16 cellular contexts compared by ENCODE assay signal in the genomic region with DNA sequence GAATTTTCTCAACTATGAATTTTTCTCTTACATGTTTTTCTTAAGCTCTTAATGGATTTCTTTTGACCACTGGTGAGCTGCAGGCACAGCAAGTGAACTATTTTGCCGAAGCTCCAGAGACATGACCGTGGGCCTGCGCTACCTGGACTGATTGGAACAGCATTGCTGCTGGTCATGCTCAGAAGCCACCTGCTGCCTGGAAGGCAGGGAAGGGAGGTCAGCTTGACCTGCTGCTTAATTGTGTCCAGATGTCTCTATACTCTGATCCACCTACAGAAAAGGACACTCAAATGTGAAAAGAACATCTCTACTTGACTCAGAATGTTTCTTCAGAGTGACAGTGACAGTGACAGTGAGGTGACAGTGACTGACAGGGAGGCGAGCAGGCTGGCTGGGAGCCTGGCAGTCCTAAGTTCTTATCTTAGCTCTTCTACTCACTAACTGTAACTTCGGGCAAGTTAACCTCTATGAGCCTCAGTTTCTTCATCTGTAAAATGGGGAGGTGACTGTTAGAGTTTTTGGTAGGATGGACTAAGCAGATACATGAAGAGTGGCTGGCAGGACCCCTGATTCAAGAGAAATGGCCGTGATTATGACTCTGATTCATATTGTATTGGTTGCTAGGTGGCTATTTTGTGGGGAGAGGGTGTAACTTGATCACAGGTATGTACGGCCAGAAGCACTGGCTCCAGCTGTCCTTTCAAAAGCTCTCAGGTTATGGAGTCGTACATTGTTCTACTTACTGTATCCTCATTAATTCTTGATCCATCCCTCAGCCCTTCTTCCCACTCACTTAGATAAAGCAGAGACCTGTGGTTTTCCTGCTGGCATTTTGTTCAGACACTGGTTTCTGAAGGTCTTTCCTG. TPM values are rescaled to one million over a fixed set of nuclear protein-coding genes. Genes with fewer than 3 reads are reported as not detected.
DNase-seq lines count a peak whose midpoint lies in the region; ATAC-seq and TF ChIP-seq lines count a peak whose summit lies in the region.
"Had no signal": no experiment of that assay in that cellular context is flagged by ENCODE, and none has a peak within 500 bp of the region (broad histone marks: within the 10 kb centered on the region; RNA-seq: fewer than 3 reads in every experiment).

No MANE protein-coding gene starts in this region.

- ATAC-seq in CD4-positive, alpha-beta T cell (ENCODE audit: poor library complexity): no peak
- ATAC-seq: natural killer cell treated with Interleukin-12 subunit alpha and Interleukin-12 subunit beta and Interleukin-15 and Interleukin-18, amount 100 ng/mL, for 72 hours; WTC11 had no signal

- intact Hi-C loops in thyroid gland (cut with DNase I): no loop called here
- intact Hi-C loops in CD4-positive, alpha-beta T cell (cut with DNase I, micrococcal nuclease): no loop called here

- no peaks in the 10 kb centered on the region for H3K27me3 Mint-ChIP-seq in mesothelial cell of epicardium (ENCODE audit: low read depth)
- peaks cover 16% of the 10 kb centered on the region for H3K27me3 Mint-ChIP-seq in CD4-positive, alpha-beta T cell

- POLR2A ChIA-PET in CD4-positive, alpha-beta T cell (lab: Charles Lee): no interaction called here

- 74 to 81% methylated on average over 8 of the region's 8 CpGs for WGBS in thyroid gland, 2 donors

- DNase-seq in NCI-H510A treated with DMSO at 0.1 percent for 48 hours (lab: John Stamatoyannopoulos, UW) (peak; percentile 72), NCI-H510A (lab: John Stamatoyannopoulos, UW) (no peak), SJCRH30 (peak in 1 of 2 experiments; percentile 38), mesothelial cell of epicardium (ENCODE audit: low spot score in 2 of 2, unreplicated experiment in 2 of 2) (no peak), thyroid gland (no peak), NCI-H2029 (lab: John Stamatoyannopoulos, UW) (no peak), medulla oblongata (ENCODE audit: extremely low spot score) (no peak)
- DNase-seq in CD4-positive, alpha-beta T cell: no peak
- DNase-seq: 8988T, H9, head of caudate nucleus, mammary epithelial cell, NCI-H1105 treated with DMSO at 0.1 percent for 48 hours had no signal

- CTCF ChIA-PET in CD4-positive, alpha-beta T cell (lab: Charles Lee): no interaction called here

- no peak for TF ChIP-seq POLR2A in thyroid gland (IDR thresholded peaks at IDR 0.05)

- TF ChIP-seq CTCF in mesothelial cell of epicardium (IDR thresholded peaks at IDR 0.05; ENCODE audit: unreplicated experiment) (no peak), thyroid gland (IDR thresholded peaks at IDR 0.05) (no peak)
- TF ChIP-seq CTCF in CD4-positive, alpha-beta T cell (IDR thresholded peaks at IDR 0.05): no peak

- H3K27me3 ChIP-seq in SJCRH30 (no peaks in the 10 kb centered on the region), thyroid gland (no peaks in the 10 kb centered on the region)
- H3K27me3 ChIP-seq in CD4-positive, alpha-beta T cell (ENCODE audit: control insufficient read depth, insufficient read depth, low read length): no peaks in the 10 kb centered on the region
- H3K27me3 ChIP-seq: cardiac muscle cell had no signal

- H3K36me3 ChIP-seq in SJCRH30: no peaks in the 10 kb centered on the region
- no peaks in the 10 kb centered on the region for H3K36me3 ChIP-seq in thyroid gland
- H3K36me3 ChIP-seq: cardiac muscle cell had no signal

- H3K9me3 ChIP-seq in SJCRH30 (replicated peaks) (no peaks in the 10 kb centered on the region), thyroid gland (no peaks in the 10 kb centered on the region)
- H3K9me3 ChIP-seq in CD4-positive, alpha-beta T cell (ENCODE audit: control insufficient read depth, low read length): no peaks in the 10 kb centered on the region

- no peaks in the 10 kb centered on the region for H3K36me3 Mint-ChIP-seq in mesothelial cell of epicardium
- H3K36me3 Mint-ChIP-seq in CD4-positive, alpha-beta T cell (ENCODE audit: low read depth): no peaks in the 10 kb centered on the region
- H3K36me3 Mint-ChIP-seq: natural killer cell treated with Interleukin-12 subunit alpha and Interleukin-12 subunit beta and Interleukin-15 and Interleukin-18, amount 100 ng/mL, for 72 hours had no signal

- peak overlapping the region; percentile 73 for H3K27ac Mint-ChIP-seq in mesothelial cell of epicardium
- no peak overlapping the region for H3K27ac Mint-ChIP-seq in CD4-positive, alpha-beta T cell
- H3K27ac Mint-ChIP-seq: natural killer cell treated with Interleukin-12 subunit alpha and Interleukin-12 subunit beta and Interleukin-15 and Interleukin-18, amount 100 ng/mL, for 72 hours; WTC11 had no signal

- H3K27ac ChIP-seq in SJCRH30: peak overlapping the region; percentile 86; the same call in 1 of the 2 replicates
- H3K27ac ChIP-seq in thyroid gland: peak overlapping the region in 2 of 3 donors; percentile 78 to 80
- no peak overlapping the region for H3K27ac ChIP-seq in CD4-positive, alpha-beta T cell (ENCODE audit: low read depth, low read length)

- H3K4me1 Mint-ChIP-seq in mesothelial cell of epicardium: peaks cover 32% of the 10 kb centered on the region
- H3K4me1 Mint-ChIP-seq in CD4-positive, alpha-beta T cell (ENCODE audit: low read depth): no peaks in the 10 kb centered on the region

- no peak overlapping the region for H3K4me3 Mint-ChIP-seq in mesothelial cell of epicardium
- no peak overlapping the region for H3K4me3 Mint-ChIP-seq in CD4-positive, alpha-beta T cell
- H3K4me3 Mint-ChIP-seq: H9; natural killer cell treated with Interleukin-12 subunit alpha and Interleukin-12 subunit beta and Interleukin-15 and Interleukin-18, amount 100 ng/mL, for 72 hours; WTC11 had no signal

- peaks cover 6% of the 10 kb centered on the region for H3K9me3 Mint-ChIP-seq in mesothelial cell of epicardium
- no peaks in the 10 kb centered on the region for H3K9me3 Mint-ChIP-seq in CD4-positive, alpha-beta T cell
- H3K9me3 Mint-ChIP-seq: H9; natural killer cell treated with Interleukin-12 subunit alpha and Interleukin-12 subunit beta and Interleukin-15 and Interleukin-18, amount 100 ng/mL, for 72 hours; WTC11 had no signal

- no peak overlapping the region for H3K4me3 ChIP-seq in SJCRH30
- no peak overlapping the region for H3K4me3 ChIP-seq in thyroid gland (replicated peaks in 1 of 3)
- H3K4me3 ChIP-seq: cardiac muscle cell had no signal

- H3K4me1 ChIP-seq in SJCRH30: peaks cover 39% of the 10 kb centered on the region
- H3K4me1 ChIP-seq in thyroid gland: peaks cover 19 to 38% of the 10 kb centered on the region in 2 donors

RNA-seq across cellular contexts. Expression of a gene that starts 54.8 kb away (rescaled TPM):
- 64.4 and 75.1 TPM in 2 replicates for total RNA-seq in SJCRH30 (2014; rRNA removed; shearing (Covaris generic))
- total RNA-seq in mesothelial cell of epicardium: 106 to 114 TPM (median 107 TPM) in 3 replicates
- total RNA-seq in thyroid gland: 100 to 1,000 TPM; 111 to 233 (median 174) TPM
- 10 to 100 TPM; 86.8 to 91.8 TPM for total RNA-seq in CD4-positive, alpha-beta T cell
